Comparison of ENCODE assay signal across 20 cellular contexts in genomic region chr2:45123065-45123464, GRCh38.
"Had no signal": no experiment of that assay in that cellular context is flagged by ENCODE, and none has a peak within 500 bp of the region (broad histone marks: within the 10 kb centered on the region; RNA-seq: fewer than 3 reads in every experiment).

No MANE protein-coding gene starts in this region.

- H3K4me1 ChIP-seq: colonic mucosa, esophagus squamous epithelium, gastrocnemius medialis, lower lobe of right lung had no signal

- H3K36me3 ChIP-seq: colonic mucosa, esophagus squamous epithelium, gastrocnemius medialis, heart right ventricle, left lung, lower lobe of right lung had no signal

- H3K27ac Mint-ChIP-seq: dendritic cell treated with granulocyte-macrophage colony-stimulating factor and Interleukin-4, amounts not matched to agents 40 ng/mL and 50 ng/mL, for 4 days; naive thymus-derived CD4-positive, alpha-beta T cell had no signal

- H3K36me3 Mint-ChIP-seq: naive thymus-derived CD4-positive, alpha-beta T cell had no signal

- H3K27me3 ChIP-seq: colonic mucosa, gastrocnemius medialis, left lung had no signal

- H3K4me1 Mint-ChIP-seq: naive thymus-derived CD4-positive, alpha-beta T cell had no signal

- H3K9me3 ChIP-seq: colonic mucosa, esophagus squamous epithelium, gastrocnemius medialis, heart right ventricle, left lung, lower lobe of right lung had no signal

- H3K9me3 Mint-ChIP-seq: dendritic cell treated with granulocyte-macrophage colony-stimulating factor and Interleukin-4, amounts not matched to agents 40 ng/mL and 50 ng/mL, for 4 days; effector memory CD8-positive, alpha-beta T cell had no signal

- H3K4me3 ChIP-seq: colonic mucosa, esophagus squamous epithelium, gastrocnemius medialis, heart right ventricle, left lung, lower lobe of right lung had no signal

- H3K4me3 Mint-ChIP-seq: dendritic cell treated with granulocyte-macrophage colony-stimulating factor and Interleukin-4, amounts not matched to agents 40 ng/mL and 50 ng/mL, for 4 days; effector memory CD8-positive, alpha-beta T cell; naive thymus-derived CD4-positive, alpha-beta T cell had no signal

- DNase-seq: colonic mucosa; cortex of kidney; effector CD8-positive, alpha-beta T cell; effector memory CD8-positive, alpha-beta T cell; esophagus squamous epithelium; foreskin fibroblast; foreskin melanocyte; gastrocnemius medialis; glutamatergic neuron; head of caudate nucleus; heart right ventricle; hippocampal formation; left cardiac atrium; left lung; left ventricle myocardium superior; lower lobe of right lung; mesendoderm; midbrain; naive thymus-derived CD4-positive, alpha-beta T cell had no signal

- ATAC-seq: effector memory CD8-positive, alpha-beta T cell; gastrocnemius medialis; heart right ventricle; left cardiac atrium; left lung; left ventricle myocardium superior; lower lobe of right lung; naive thymus-derived CD4-positive, alpha-beta T cell had no signal

- H3K27ac ChIP-seq: colonic mucosa, esophagus squamous epithelium, gastrocnemius medialis, heart right ventricle, left lung, lower lobe of right lung had no signal
